ENCODE assay signal across 19 cellular contexts in genomic region chr2:24351981-24352380, GRCh38. TPM values are rescaled to one million over a fixed set of nuclear protein-coding genes. Genes with fewer than 3 reads are reported as not detected.
DNase-seq lines count a peak whose midpoint lies in the region; ATAC-seq and TF ChIP-seq lines count a peak whose summit lies in the region.
"Had no signal": no experiment of that assay in that cellular context is flagged by ENCODE, and none has a peak within 500 bp of the region (broad histone marks: within the 10 kb centered on the region; RNA-seq: fewer than 3 reads in every experiment).

No MANE protein-coding gene starts in this region.

- H2BK5ac ChIP-seq in mesenchymal stem cell (ENCODE audit: low read depth, low read length, poor library complexity, severe bottlenecking), result no peak overlapping the region

- no CpG with 5 or more reads among the region's 1 CpG for WGBS in mesenchymal stem cell

- H2BK12ac ChIP-seq in mesenchymal stem cell (ENCODE audit: low read length in 2 of 2), result no peak overlapping the region

- H4K91ac ChIP-seq in mesenchymal stem cell (ENCODE audit: low read length), result no peak overlapping the region

- peak; percentile 22; the same call in 1 of the 3 replicates for TF ChIP-seq CTCF in GM12872 (IDR thresholded peaks at IDR 0.05; ENCODE audit: insufficient read depth, low read depth, low read length)

- H3K79me1 ChIP-seq in mesenchymal stem cell (replicated peaks; ENCODE audit: low read length, poor library complexity, severe bottlenecking), result peaks cover 20% of the 10 kb centered on the region

- in situ Hi-C loops in SK-MEL-5 (cut with HindIII; ENCODE audit: low pct_unique_long_range_greater_than_20kb, low sequenced_read_pairs), result no loop called here

- H2AK5ac ChIP-seq in mesenchymal stem cell (ENCODE audit: low read length, severe bottlenecking), result no peak overlapping the region

- H2AFZ ChIP-seq in mesenchymal stem cell (ENCODE audit: low read depth, low read length), result no peak overlapping the region

- H3K36me3 ChIP-seq in BLaER1 (no peaks in the 10 kb centered on the region), mesenchymal stem cell (ENCODE audit: control insufficient read depth in 1 of 2, insufficient read depth in 2 of 2, low read depth in 1 of 2, low read length in 2 of 2) (no peaks in the 10 kb centered on the region)
- H3K36me3 ChIP-seq: thoracic aorta had no signal

- H3K14ac ChIP-seq in mesenchymal stem cell (ENCODE audit: low read length in 2 of 2), result no peak overlapping the region

- H3K9ac ChIP-seq in BLaER1 (no peak overlapping the region), mesenchymal stem cell (ENCODE audit: low read length) (peak overlapping the region; percentile 2)

- ATAC-seq in HG03565 (IDR thresholded peaks at IDR 0.05; ENCODE audit: unreplicated experiment), result no peak
- no peak for ATAC-seq in GM18520 (IDR thresholded peaks at IDR 0.05; ENCODE audit: unreplicated experiment)

- H3K23ac ChIP-seq in mesenchymal stem cell (ENCODE audit: low read length in 2 of 2), result no peak overlapping the region

- no peak overlapping the region for H4K8ac ChIP-seq in mesenchymal stem cell (ENCODE audit: low read length)

- DNase-seq in SK-MEL-5 (ENCODE audit: low read depth, low spot score) (peak; percentile 23), mesenchymal stem cell (no peak)
- DNase-seq in activated naive CD4-positive, alpha-beta T cell treated with Interleukin-2 at 50 U/mL for 16 hours, result no peak
- no peak for DNase-seq in stimulated activated CD8-positive, alpha-beta memory T cell treated with anti-CD3 and anti-CD28 coated beads, Interleukin-4, amount 100 ng/mL, for 48 hours
- DNase-seq: activated CD4-positive, CD25-positive, alpha-beta regulatory T cell treated with anti-CD3 and anti-CD28 coated beads, Interleukin-2, amount 50 U/mL, for 72 hours; activated effector memory CD4-positive, alpha-beta T cell treated with anti-CD3 and anti-CD28 coated beads, Interleukin-2, amount 50 U/mL, for 16 hours; AML-193; aorta; DMS79; NCI-H1105 treated with DMSO at 0.1 percent for 48 hours; NCI-H2171; NCI-H774; RPMI8226; stimulated activated CD4-positive, alpha-beta T cell treated with anti-CD3 and anti-CD28 coated beads, Interleukin-2, amount 100 ng/mL, for 48 hours had no signal

- H3K4me2 ChIP-seq in BLaER1 (peak overlapping the region; percentile 63), mesenchymal stem cell (ENCODE audit: low read length, poor library complexity, severe bottlenecking) (no peak overlapping the region)

- H3K27me3 ChIP-seq in BLaER1 (no peaks in the 10 kb centered on the region), mesenchymal stem cell (ENCODE audit: control insufficient read depth in 1 of 2, insufficient read depth in 1 of 2, low read length in 2 of 2) (no peaks in the 10 kb centered on the region)

- H3K9me3 ChIP-seq in BLaER1 (0 out of 2 replicates have a peak, but pooled peaks cover 3% of the 10 kb centered on the region), mesenchymal stem cell (ENCODE audit: control insufficient read depth, low read length) (no peaks in the 10 kb centered on the region)
- H3K9me3 ChIP-seq: thoracic aorta had no signal

- no peak overlapping the region for H2BK120ac ChIP-seq in mesenchymal stem cell (ENCODE audit: low read depth, low read length)

- no peak overlapping the region for H3K4me3 ChIP-seq in BLaER1
- no peak overlapping the region for H3K4me3 ChIP-seq in mesenchymal stem cell (ENCODE audit: insufficient read depth in 1 of 2, low read depth in 1 of 2, low read length in 2 of 2)
- H3K4me3 ChIP-seq: thoracic aorta had no signal

- H3K27ac ChIP-seq in BLaER1 (no peak overlapping the region), mesenchymal stem cell (ENCODE audit: low read length, poor library complexity, severe bottlenecking) (no peak overlapping the region)
- H3K27ac ChIP-seq: thoracic aorta had no signal

- H3K18ac ChIP-seq in mesenchymal stem cell (ENCODE audit: low read depth in 1 of 2, low read length in 2 of 2), result no peak overlapping the region

- peaks cover 54% of the 10 kb centered on the region for H3K4me1 ChIP-seq in BLaER1
- H3K4me1 ChIP-seq in mesenchymal stem cell (ENCODE audit: control insufficient read depth, insufficient read depth, low read depth, low read length), result peaks cover 3% of the 10 kb centered on the region

- H3K4ac ChIP-seq in mesenchymal stem cell (ENCODE audit: low read depth in 1 of 2, low read length in 2 of 2), result no peak overlapping the region

- H2BK15ac ChIP-seq in mesenchymal stem cell (ENCODE audit: low read depth, poor library complexity, severe bottlenecking), result no peak overlapping the region

- peaks cover 33% of the 10 kb centered on the region; the same call in 1 of the 2 replicates for H4K20me1 ChIP-seq in BLaER1

RNA-seq across cellular contexts. Expression of gene ITSN2, which starts 8.4 kb away (rescaled TPM):
- 29.7 and 39.5 TPM in 2 replicates for total RNA-seq in SK-MEL-5 (2014; rRNA removed; shearing (Covaris generic))
- polyA plus RNA-seq in SK-MEL-5 (2015; cell fraction: cytosol; rRNA removed), result 38.4 and 41.8 TPM in 2 replicates
- 90.5 and 116 TPM in 2 replicates for polyA plus RNA-seq in SK-MEL-5 (2015; cell fraction: nucleus; rRNA removed)
- 16.9 TPM for polyA plus RNA-seq in mesenchymal stem cell (2013, experiment 1 of 2)
- polyA plus RNA-seq in mesenchymal stem cell (2013, experiment 2 of 2), result 16.9 TPM
